ENCODE assay signal across 21 cellular contexts in genomic region chr4:3706565-3707422, GRCh38. TPM values are rescaled to one million over a fixed set of nuclear protein-coding genes. Genes with fewer than 3 reads are reported as not detected.
"Had no signal": no experiment of that assay in that cellular context is flagged by ENCODE, and none has a peak within 500 bp of the region (broad histone marks: within the 10 kb centered on the region; RNA-seq: fewer than 3 reads in every experiment).

No MANE protein-coding gene starts in this region.

- H3K4me3 ChIP-seq: lung, neural progenitor cell, ovary, transverse colon had no signal

- ATAC-seq: activated CD8-positive, alpha-beta T cell treated with anti-CD3 and anti-CD28 coated beads for 36 hours; effector memory CD8-positive, alpha-beta T cell; foreskin keratinocyte had no signal

- H3K36me3 Mint-ChIP-seq: activated naive CD8-positive, alpha-beta T cell treated with anti-CD3 and anti-CD28 coated beads for 36 hours; immature natural killer cell; mesothelial cell of epicardium; neural progenitor cell had no signal

- H3K27me3 ChIP-seq: ovary had no signal

- H3K4me1 ChIP-seq: foreskin keratinocyte, transverse colon had no signal

- H3K9me3 ChIP-seq: ovary, transverse colon had no signal

- H3K9ac ChIP-seq: neural progenitor cell had no signal

- H3K4me2 ChIP-seq: neural progenitor cell had no signal

- H3K36me3 ChIP-seq: brain microvascular endothelial cell, neural progenitor cell, ovary, transverse colon had no signal

- H3K27ac ChIP-seq: brain microvascular endothelial cell, foreskin keratinocyte, neural progenitor cell, ovary, transverse colon had no signal

- DNase-seq: activated B cell treated with CpG ODN at 0.5 μM for 24 hours; activated CD4-positive, alpha-beta T cell treated with anti-CD3 and anti-CD28 coated beads for 48 hours; activated CD8-positive, alpha-beta T cell treated with anti-CD3 and anti-CD28 coated beads for 36 hours; activated effector memory CD4-positive, alpha-beta T cell treated with anti-CD3 and anti-CD28 coated beads, Interleukin-2, amount 50 U/mL, for 16 hours; activated naive CD8-positive, alpha-beta T cell treated with anti-CD3 and anti-CD28 coated beads for 36 hours; activated T-cell treated with anti-CD3 and anti-CD28 coated beads, Interleukin-2, amount 50 U/mL, for 48 hours; amygdala; brain microvascular endothelial cell; dermis blood vessel endothelial cell; effector memory CD8-positive, alpha-beta T cell; foreskin keratinocyte; immature natural killer cell; stimulated activated CD4-positive, alpha-beta T cell treated with anti-CD3 and anti-CD28 coated beads, Interleukin-15, amount 100 ng/mL, for 24 hours; stimulated activated CD4-positive, alpha-beta T cell treated with anti-CD3 and anti-CD28 coated beads, Interleukin-4, amount 100 ng/mL, for 1 hour; stimulated activated naive B cell treated with anti-CD40 and anti-IgM and Interleukin-4, amounts not matched to agents 10 μg/mL and 1 μg/mL and 100 μg/mL, for 72 hours; transverse colon had no signal

- H3K9me3 Mint-ChIP-seq: activated B cell treated with CpG ODN at 0.5 μM for 24 hours; activated CD8-positive, alpha-beta T cell treated with anti-CD3 and anti-CD28 coated beads for 36 hours; activated naive CD8-positive, alpha-beta T cell treated with anti-CD3 and anti-CD28 coated beads for 36 hours; central memory CD8-positive, alpha-beta T cell; effector memory CD8-positive, alpha-beta T cell; immature natural killer cell; mesothelial cell of epicardium; neural progenitor cell; stimulated activated naive B cell treated with anti-CD40 and anti-IgM and Interleukin-4, amounts not matched to agents 10 μg/mL and 1 μg/mL and 100 μg/mL, for 72 hours had no signal

- H3K4me3 Mint-ChIP-seq: activated B cell treated with CpG ODN at 0.5 μM for 24 hours; activated CD8-positive, alpha-beta T cell treated with anti-CD3 and anti-CD28 coated beads for 36 hours; activated naive CD8-positive, alpha-beta T cell treated with anti-CD3 and anti-CD28 coated beads for 36 hours; central memory CD8-positive, alpha-beta T cell; effector memory CD8-positive, alpha-beta T cell; immature natural killer cell; mesothelial cell of epicardium; neural progenitor cell; stimulated activated naive B cell treated with anti-CD40 and anti-IgM and Interleukin-4, amounts not matched to agents 10 μg/mL and 1 μg/mL and 100 μg/mL, for 72 hours had no signal

- H3K27ac Mint-ChIP-seq: activated B cell treated with CpG ODN at 0.5 μM for 24 hours; activated CD8-positive, alpha-beta T cell treated with anti-CD3 and anti-CD28 coated beads for 36 hours; activated naive CD8-positive, alpha-beta T cell treated with anti-CD3 and anti-CD28 coated beads for 36 hours; effector memory CD8-positive, alpha-beta T cell; immature natural killer cell; mesothelial cell of epicardium; stimulated activated naive B cell treated with anti-CD40 and anti-IgM and Interleukin-4, amounts not matched to agents 10 μg/mL and 1 μg/mL and 100 μg/mL, for 72 hours had no signal

- H2AFZ ChIP-seq: neural progenitor cell had no signal

- H3K4me1 Mint-ChIP-seq: activated B cell treated with CpG ODN at 0.5 μM for 24 hours; activated naive CD8-positive, alpha-beta T cell treated with anti-CD3 and anti-CD28 coated beads for 36 hours; central memory CD8-positive, alpha-beta T cell; immature natural killer cell had no signal

RNA-seq across cellular contexts. Expression of gene ADRA2C, which starts 59.4 kb away (rescaled TPM):
- total RNA-seq: activated B cell treated with CpG ODN at 0.5 μM for 24 hours; activated naive CD8-positive, alpha-beta T cell treated with anti-CD3 and anti-CD28 coated beads for 36 hours had no signal
- polyA plus RNA-seq: immature natural killer cell had no signal
